36 cellular contexts compared by ENCODE assay signal in the genomic region with DNA sequence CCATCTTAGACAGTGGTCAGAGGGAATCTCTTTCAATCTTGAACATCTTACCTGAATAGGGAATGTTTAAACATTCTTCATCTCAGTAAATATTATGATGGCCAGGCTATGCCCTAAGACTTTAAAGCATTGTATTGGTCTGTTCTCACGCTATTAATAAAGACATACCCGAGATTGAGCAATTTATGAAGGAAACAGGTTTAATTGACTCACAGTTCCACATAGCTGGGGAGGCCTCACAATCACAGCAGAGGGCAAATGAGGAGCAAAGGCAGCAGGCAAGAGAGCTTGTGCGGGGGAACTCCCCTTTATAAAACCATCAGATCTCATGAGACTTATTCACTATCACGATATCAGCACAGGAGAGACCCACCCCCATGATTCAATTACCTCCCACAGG.
"Had no signal": no experiment of that assay in that cellular context is flagged by ENCODE, and none has a peak within 500 bp of the region (broad histone marks: within the 10 kb centered on the region; RNA-seq: fewer than 3 reads in every experiment).

No MANE protein-coding gene starts in this region.

- H3K36me3 ChIP-seq: MG63 had no signal

- H3K9ac ChIP-seq: KMS-11 had no signal

- H3K4me2 ChIP-seq: KMS-11 had no signal

- H3K4me3 ChIP-seq: MG63 had no signal

- H3K9me3 ChIP-seq: MG63 had no signal

- DNase-seq: Karpas-422, Kasumi-1, KBM-7, KG1, MG63, MM.1S, MV-4-11, NCI-H1048, NCI-H1092, NCI-H1092 treated with DMSO at 0.1 percent for 48 hours, NCI-H1105, NCI-H1105 treated with DMSO at 0.1 percent for 48 hours, NCI-H1417, NCI-H1417 treated with DMSO at 0.1 percent for 48 hours, NCI-H1436, NCI-H1436 treated with DMSO at 0.1 percent for 48 hours, NCI-H146, NCI-H1694, NCI-H1694 treated with DMSO at 0.1 percent for 48 hours, NCI-H187, NCI-H187 treated with DMSO at 0.1 percent for 48 hours, NCI-H1930, NCI-H2029, NCI-H2029 treated with DMSO at 0.1 percent for 48 hours, NCI-H2081, NCI-H2081 treated with DMSO at 0.1 percent for 48 hours, NCI-H2107, NCI-H2171, NCI-H2171 treated with DMSO at 0.1 percent for 48 hours, NCI-H2227 treated with DMSO at 0.1 percent for 48 hours, NCI-H226, NCI-H345, NCI-H446, NCI-H446 treated with DMSO at 0.1 percent for 48 hours, NCI-H510A had no signal

- H3K27ac ChIP-seq: KMS-11 had no signal
